In the genomic region with DNA sequence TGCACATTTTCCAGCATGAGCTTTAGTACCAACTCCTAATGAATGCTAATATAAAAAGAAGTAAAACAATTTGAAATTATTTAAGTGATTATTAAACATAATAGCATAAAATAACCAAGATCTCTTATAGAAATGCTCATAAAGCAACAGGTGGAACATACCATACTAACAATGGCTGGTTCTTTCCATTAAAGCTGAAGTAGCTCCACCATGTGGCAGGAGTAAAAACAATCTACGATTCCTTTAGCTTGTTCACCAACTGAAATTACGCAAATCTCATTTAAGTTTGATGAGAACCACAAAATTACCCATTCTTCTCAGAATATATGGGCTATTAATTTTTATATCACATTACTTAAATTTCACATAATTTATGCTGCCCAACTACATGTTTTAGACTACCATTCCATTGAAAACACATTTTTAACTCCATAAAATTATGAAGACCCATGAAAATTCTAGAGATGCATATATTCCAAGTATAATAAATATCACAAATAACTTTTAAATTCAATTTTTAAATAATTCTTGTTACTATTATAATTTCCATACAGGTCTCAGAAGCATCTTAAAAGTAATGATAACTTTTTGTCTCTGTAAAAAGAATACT, we compare ENCODE assay signal across 8 cellular contexts.
DNase-seq lines count a peak whose midpoint lies in the region; ATAC-seq and TF ChIP-seq lines count a peak whose summit lies in the region.

No MANE protein-coding gene starts in this region.

- H3K36me3 ChIP-seq in thoracic aorta: no peaks in the 10 kb centered on the region
- no peaks in the 10 kb centered on the region for H3K36me3 ChIP-seq in suprapubic skin

- H3K4me3 ChIP-seq in thoracic aorta (no peak overlapping the region), suprapubic skin (no peak overlapping the region)

- no peak for TF ChIP-seq POLR2A in suprapubic skin (IDR thresholded peaks at IDR 0.05)

- TF ChIP-seq EP300 in suprapubic skin (IDR thresholded peaks at IDR 0.05): no peak

- ATAC-seq in thoracic aorta (ENCODE audit: insufficient number of reproducible peaks, low FRiP score, low read depth): no peak

- H3K27me3 ChIP-seq in thoracic aorta (replicated peaks; ENCODE audit: insufficient read depth): no peaks in the 10 kb centered on the region
- H3K27me3 ChIP-seq in suprapubic skin: no peaks in the 10 kb centered on the region

- peak; percentile 43 for TF ChIP-seq CTCF in thoracic aorta (IDR thresholded peaks at IDR 0.05)
- TF ChIP-seq CTCF in suprapubic skin (IDR thresholded peaks at IDR 0.05): peak in 1 of 2 donors; percentile 45

- peak; percentile 62 for DNase-seq in ELR (ENCODE audit: low read depth)
- peak; percentile 32 for DNase-seq in LHCN-M2 (ENCODE audit: low read depth)
- DNase-seq in SKM-1 (lab: John Stamatoyannopoulos, UW; ENCODE audit: unreplicated experiment): peak; percentile 0
- peak; percentile 39 for DNase-seq in glomerular endothelial cell (ENCODE audit: extremely low read depth, low read depth, low spot score)
- no peak for DNase-seq in thoracic aorta (ENCODE audit: low spot score)
- DNase-seq in germinal center (ENCODE audit: low spot score): no peak
- DNase-seq in suprapubic skin (ENCODE audit: low spot score in 2 of 2): no peak
- DNase-seq in amniotic stem cell (lab: John Stamatoyannopoulos, UW): no peak

- H3K9me3 ChIP-seq in thoracic aorta (no peaks in the 10 kb centered on the region), suprapubic skin (no peaks in the 10 kb centered on the region)

- 4% methylated on average over 2 of the region's 2 CpGs for WGBS in suprapubic skin

- H3K27ac ChIP-seq in thoracic aorta: no peak overlapping the region
- no peak overlapping the region for H3K27ac ChIP-seq in suprapubic skin

- H3K4me1 ChIP-seq in thoracic aorta (ENCODE audit: control insufficient read depth in 1 of 2, low read depth in 2 of 2): peaks cover 16 to 24% of the 10 kb centered on the region in 2 donors
- peaks cover 13% of the 10 kb centered on the region for H3K4me1 ChIP-seq in suprapubic skin

Comparison
In these comparisons a context has a peak if more than half of its experiments do, and no peak if none do; other contexts are left out.
1. DNase-seq: peak in ELR (single experiment), LHCN-M2 (single experiment), SKM-1 (single experiment) and glomerular endothelial cell (single experiment); none in thoracic aorta (single experiment), germinal center (single experiment), suprapubic skin (0 of 2) and amniotic stem cell (single experiment).